In genomic region chr10:132346806-132347205, GRCh38 we compare ENCODE assay signal across 26 cellular contexts. TPM values are rescaled to one million over a fixed set of nuclear protein-coding genes. Genes with fewer than 3 reads are reported as not detected.
A peak's percentile ranks its signal among the peaks of the same experiment; 100 is the strongest.
DNase-seq lines count a peak whose midpoint lies in the region; ATAC-seq and TF ChIP-seq lines count a peak whose summit lies in the region.
"Had no signal": no experiment of that assay in that cellular context is flagged by ENCODE, and none has a peak within 500 bp of the region (broad histone marks: within the 10 kb centered on the region; RNA-seq: fewer than 3 reads in every experiment).

No MANE protein-coding gene starts in this region.

- no peaks in the 10 kb centered on the region for H4K20me1 ChIP-seq in osteoblast (ENCODE audit: insufficient read depth, low read length)

- H3K9me3 Mint-ChIP-seq in activated CD8-positive, alpha-beta T cell treated with anti-CD3 and anti-CD28 coated beads, Interleukin-2, amount 10 ng/mL, durations not matched to agents 7 days and 5 days (ENCODE audit: insufficient read depth) = no peaks in the 10 kb centered on the region
- peaks cover 4% of the 10 kb centered on the region for H3K9me3 Mint-ChIP-seq in activated CD8-positive, alpha-beta T cell treated with anti-CD3 and anti-CD28 coated beads for 36 hours
- no peaks in the 10 kb centered on the region for H3K9me3 Mint-ChIP-seq in endothelial cell (ENCODE audit: unreplicated experiment)
- H3K9me3 Mint-ChIP-seq in natural killer cell treated with Interleukin-12 subunit alpha and Interleukin-12 subunit beta and Interleukin-15 and Interleukin-18, amount 100 ng/mL, for 72 hours = no peaks in the 10 kb centered on the region

- no peak for ATAC-seq in activated CD8-positive, alpha-beta T cell treated with anti-CD3 and anti-CD28 coated beads, Interleukin-2, amount 10 ng/mL, durations not matched to agents 7 days and 5 days
- ATAC-seq in activated CD8-positive, alpha-beta T cell treated with anti-CD3 and anti-CD28 coated beads for 36 hours = no peak
- ATAC-seq in upper lobe of right lung (no peak), HG02678 (IDR thresholded peaks at IDR 0.05; ENCODE audit: unreplicated experiment) (no peak)
- no peak for ATAC-seq in natural killer cell treated with Interleukin-12 subunit alpha and Interleukin-12 subunit beta and Interleukin-15 and Interleukin-18, amount 100 ng/mL, for 72 hours
- ATAC-seq: CD8-positive, alpha-beta T cell; GM12878 had no signal

- H3K4me3 ChIP-seq in osteoblast (ENCODE audit: insufficient read depth, low read length) = no peak overlapping the region
- no peak overlapping the region for H3K4me3 ChIP-seq in upper lobe of right lung
- H3K4me3 ChIP-seq: GM12878, PC-9, SK-N-MC had no signal

- CTCF ChIA-PET in activated CD8-positive, alpha-beta T cell treated with anti-CD3 and anti-CD28 coated beads, Interleukin-2, amount 10 ng/mL, durations not matched to agents 7 days and 5 days (lab: Charles Lee) = no interaction called here
- CTCF ChIA-PET in activated CD8-positive, alpha-beta T cell treated with anti-CD3 and anti-CD28 coated beads for 36 hours (lab: Charles Lee) = no interaction called here

- H3K27ac ChIP-seq in osteoblast (ENCODE audit: low read depth, low read length) = no peak overlapping the region
- no peak overlapping the region for H3K27ac ChIP-seq in upper lobe of right lung
- H3K27ac ChIP-seq: 22Rv1, PC-9, SK-N-MC had no signal

- no peak for DNase-seq in activated CD8-positive, alpha-beta T cell treated with anti-CD3 and anti-CD28 coated beads, Interleukin-2, amount 10 ng/mL, durations not matched to agents 7 days and 5 days
- no peak for DNase-seq in activated CD8-positive, alpha-beta T cell treated with anti-CD3 and anti-CD28 coated beads for 36 hours
- DNase-seq in endothelial cell (ENCODE audit: low spot score) = no peak
- peak; percentile 58 for DNase-seq in osteoblast (ENCODE audit: insufficient read length, low spot score, missing footprints)
- peak; percentile 45 for DNase-seq in upper lobe of right lung
- DNase-seq in stimulated activated CD4-positive, alpha-beta T cell treated with anti-CD3 and anti-CD28 coated beads, Interleukin-4, amount 100 ng/mL, for 4 hours = no peak
- DNase-seq in natural killer cell treated with Interleukin-12 subunit alpha and Interleukin-12 subunit beta and Interleukin-15 and Interleukin-18, amount 100 ng/mL, for 72 hours (ENCODE audit: low spot score) = no peak
- DNase-seq: ACHN; C1 segment of cervical spinal cord; CD8-positive, alpha-beta T cell; DND-41; KG1; NCI-H1092; NCI-H1436; NCI-H187 treated with DMSO at 0.1 percent for 48 hours; NCI-H2107; NCI-H2227 treated with DMSO at 0.1 percent for 48 hours; NCI-H510A; NCI-H748 treated with DMSO at 0.1 percent for 48 hours; PC-9; RPMI8226; SHP77 treated with DMSO at 0.1 percent for 48 hours had no signal

- no peak overlapping the region for H2AFZ ChIP-seq in osteoblast (ENCODE audit: low read length)
- H2AFZ ChIP-seq: PC-9 had no signal

- peaks cover 3% of the 10 kb centered on the region for H3K36me3 Mint-ChIP-seq in activated CD8-positive, alpha-beta T cell treated with anti-CD3 and anti-CD28 coated beads, Interleukin-2, amount 10 ng/mL, durations not matched to agents 7 days and 5 days (ENCODE audit: low read depth)
- H3K36me3 Mint-ChIP-seq in activated CD8-positive, alpha-beta T cell treated with anti-CD3 and anti-CD28 coated beads for 36 hours (ENCODE audit: low read depth) = peaks cover 1% of the 10 kb centered on the region
- peaks cover 20% of the 10 kb centered on the region for H3K36me3 Mint-ChIP-seq in endothelial cell (ENCODE audit: low read depth, unreplicated experiment)
- no peaks in the 10 kb centered on the region for H3K36me3 Mint-ChIP-seq in natural killer cell treated with Interleukin-12 subunit alpha and Interleukin-12 subunit beta and Interleukin-15 and Interleukin-18, amount 100 ng/mL, for 72 hours

- no peaks in the 10 kb centered on the region for H3K4me1 Mint-ChIP-seq in activated CD8-positive, alpha-beta T cell treated with anti-CD3 and anti-CD28 coated beads, Interleukin-2, amount 10 ng/mL, durations not matched to agents 7 days and 5 days (ENCODE audit: low read depth)
- no peaks in the 10 kb centered on the region for H3K4me1 Mint-ChIP-seq in activated CD8-positive, alpha-beta T cell treated with anti-CD3 and anti-CD28 coated beads for 36 hours (ENCODE audit: low read depth)
- H3K4me1 Mint-ChIP-seq in endothelial cell (ENCODE audit: unreplicated experiment) = no peaks in the 10 kb centered on the region
- H3K4me1 Mint-ChIP-seq in natural killer cell treated with Interleukin-12 subunit alpha and Interleukin-12 subunit beta and Interleukin-15 and Interleukin-18, amount 100 ng/mL, for 72 hours (ENCODE audit: low read depth in 2 of 2) = peaks cover 0 to 2% of the 10 kb centered on the region in 2 donors

- no peak for TF ChIP-seq CTCF in activated CD8-positive, alpha-beta T cell treated with anti-CD3 and anti-CD28 coated beads for 36 hours (IDR thresholded peaks at IDR 0.05)
- TF ChIP-seq CTCF in endothelial cell (IDR thresholded peaks at IDR 0.05; ENCODE audit: unreplicated experiment) (no peak), osteoblast (IDR thresholded peaks at IDR 0.05; ENCODE audit: extremely low read depth, low read depth, low read length) (no peak), upper lobe of right lung (IDR thresholded peaks at IDR 0.05) (no peak)

- H3K79me2 ChIP-seq in osteoblast (ENCODE audit: insufficient read depth, low read length) = no peaks in the 10 kb centered on the region

- no peak overlapping the region for H3K4me2 ChIP-seq in osteoblast (ENCODE audit: insufficient read depth, low read length)
- H3K4me2 ChIP-seq: PC-9 had no signal

- POLR2A ChIA-PET in activated CD8-positive, alpha-beta T cell treated with anti-CD3 and anti-CD28 coated beads, Interleukin-2, amount 10 ng/mL, durations not matched to agents 7 days and 5 days (lab: Charles Lee) = no interaction called here
- POLR2A ChIA-PET in activated CD8-positive, alpha-beta T cell treated with anti-CD3 and anti-CD28 coated beads for 36 hours (lab: Charles Lee) = no interaction called here

- H3K9me3 ChIP-seq in osteoblast (ENCODE audit: low read depth, low read length) (no peaks in the 10 kb centered on the region), upper lobe of right lung (no peaks in the 10 kb centered on the region)

- intact Hi-C loops in activated CD8-positive, alpha-beta T cell treated with anti-CD3 and anti-CD28 coated beads for 36 hours (cut with micrococcal nuclease) = no loop called here
- intact Hi-C loops in upper lobe of right lung (cut with DNase I) = no loop called here

- peak overlapping the region; percentile 1 for H3K27ac Mint-ChIP-seq in activated CD8-positive, alpha-beta T cell treated with anti-CD3 and anti-CD28 coated beads, Interleukin-2, amount 10 ng/mL, durations not matched to agents 7 days and 5 days
- H3K27ac Mint-ChIP-seq in activated CD8-positive, alpha-beta T cell treated with anti-CD3 and anti-CD28 coated beads for 36 hours = no peak overlapping the region
- peak overlapping the region; percentile 1 for H3K27ac Mint-ChIP-seq in endothelial cell (ENCODE audit: unreplicated experiment)
- H3K27ac Mint-ChIP-seq in natural killer cell treated with Interleukin-12 subunit alpha and Interleukin-12 subunit beta and Interleukin-15 and Interleukin-18, amount 100 ng/mL, for 72 hours = no peak overlapping the region
- H3K27ac Mint-ChIP-seq: CD8-positive, alpha-beta T cell had no signal

- H3K4me3 Mint-ChIP-seq in activated CD8-positive, alpha-beta T cell treated with anti-CD3 and anti-CD28 coated beads, Interleukin-2, amount 10 ng/mL, durations not matched to agents 7 days and 5 days = no peak overlapping the region
- no peak overlapping the region for H3K4me3 Mint-ChIP-seq in activated CD8-positive, alpha-beta T cell treated with anti-CD3 and anti-CD28 coated beads for 36 hours
- H3K4me3 Mint-ChIP-seq in endothelial cell (ENCODE audit: unreplicated experiment) = no peak overlapping the region
- H3K4me3 Mint-ChIP-seq in natural killer cell treated with Interleukin-12 subunit alpha and Interleukin-12 subunit beta and Interleukin-15 and Interleukin-18, amount 100 ng/mL, for 72 hours = no peak overlapping the region
- H3K4me3 Mint-ChIP-seq: CD8-positive, alpha-beta T cell had no signal

- H3K36me3 ChIP-seq in osteoblast (ENCODE audit: insufficient read depth, low read length) (peaks cover 6% of the 10 kb centered on the region), upper lobe of right lung (peaks cover 11% of the 10 kb centered on the region)

- H3K4me1 ChIP-seq in osteoblast (ENCODE audit: insufficient read depth, low read length) (no peaks in the 10 kb centered on the region), upper lobe of right lung (no peaks in the 10 kb centered on the region)

- H3K27me3 ChIP-seq in osteoblast (ENCODE audit: insufficient read depth, low read length) = no peaks in the 10 kb centered on the region
- no peaks in the 10 kb centered on the region for H3K27me3 ChIP-seq in upper lobe of right lung

- H3K27me3 Mint-ChIP-seq in activated CD8-positive, alpha-beta T cell treated with anti-CD3 and anti-CD28 coated beads, Interleukin-2, amount 10 ng/mL, durations not matched to agents 7 days and 5 days (ENCODE audit: low read depth) = no peaks in the 10 kb centered on the region
- no peaks in the 10 kb centered on the region for H3K27me3 Mint-ChIP-seq in activated CD8-positive, alpha-beta T cell treated with anti-CD3 and anti-CD28 coated beads for 36 hours
- peaks cover 6% of the 10 kb centered on the region for H3K27me3 Mint-ChIP-seq in endothelial cell (ENCODE audit: unreplicated experiment)
- H3K27me3 Mint-ChIP-seq in natural killer cell treated with Interleukin-12 subunit alpha and Interleukin-12 subunit beta and Interleukin-15 and Interleukin-18, amount 100 ng/mL, for 72 hours = no peaks in the 10 kb centered on the region

RNA-seq across cellular contexts. Expression of gene LRRC27, which starts 14.8 kb away (rescaled TPM):
- 1 to 10 TPM; 3.3 to 3.8 TPM for total RNA-seq in activated CD8-positive, alpha-beta T cell treated with anti-CD3 and anti-CD28 coated beads, Interleukin-2, amount 10 ng/mL, durations not matched to agents 7 days and 5 days
- total RNA-seq in activated CD8-positive, alpha-beta T cell treated with anti-CD3 and anti-CD28 coated beads for 36 hours = 1 to 10 TPM; 2.7 to 3.5 TPM
- total RNA-seq in endothelial cell (ENCODE audit: unreplicated experiment) = 11.1 TPM
- 11.2 and 13.4 TPM in 2 replicates for total RNA-seq in osteoblast
- total RNA-seq in upper lobe of right lung = 6.3 TPM
- 1 to 10 TPM; 6.5 to 8.5 TPM for total RNA-seq in natural killer cell treated with Interleukin-12 subunit alpha and Interleukin-12 subunit beta and Interleukin-15 and Interleukin-18, amount 100 ng/mL, for 72 hours

RNA-seq across cellular contexts. Expression of gene STK32C, which starts 39.1 kb away (rescaled TPM):
- total RNA-seq in activated CD8-positive, alpha-beta T cell treated with anti-CD3 and anti-CD28 coated beads, Interleukin-2, amount 10 ng/mL, durations not matched to agents 7 days and 5 days = 10 to 100 TPM; 19.1 to 21.1 TPM
- 10 to 100 TPM; 29.3 to 31.4 TPM for total RNA-seq in activated CD8-positive, alpha-beta T cell treated with anti-CD3 and anti-CD28 coated beads for 36 hours
- total RNA-seq in endothelial cell (ENCODE audit: unreplicated experiment) (12.6 TPM), osteoblast (12.7 and 14.5 TPM in 2 replicates), upper lobe of right lung (13.2 TPM)
- 10 to 100 TPM; 29.2 to 34.6 TPM for total RNA-seq in natural killer cell treated with Interleukin-12 subunit alpha and Interleukin-12 subunit beta and Interleukin-15 and Interleukin-18, amount 100 ng/mL, for 72 hours

RNA-seq across cellular contexts. Expression of gene PWWP2B, which starts 50.2 kb away (rescaled TPM):
- 10 to 100 TPM; 15.0 to 15.7 TPM for total RNA-seq in activated CD8-positive, alpha-beta T cell treated with anti-CD3 and anti-CD28 coated beads, Interleukin-2, amount 10 ng/mL, durations not matched to agents 7 days and 5 days
- 1 to 10 TPM; 6.0 to 6.6 TPM for total RNA-seq in activated CD8-positive, alpha-beta T cell treated with anti-CD3 and anti-CD28 coated beads for 36 hours
- 7.6 TPM for total RNA-seq in endothelial cell (ENCODE audit: unreplicated experiment)
- total RNA-seq in osteoblast = 15.3 and 18.5 TPM in 2 replicates
- total RNA-seq in upper lobe of right lung = 26.0 TPM
- 10 to 100 TPM; 15.2 to 17.9 TPM for total RNA-seq in natural killer cell treated with Interleukin-12 subunit alpha and Interleukin-12 subunit beta and Interleukin-15 and Interleukin-18, amount 100 ng/mL, for 72 hours

Comparison
In these comparisons a context has a peak if more than half of its experiments do, and no peak if none do; other contexts are left out.
1. H3K27ac Mint-ChIP-seq: peak in activated CD8-positive, alpha-beta T cell treated with anti-CD3 and anti-CD28 coated beads, Interleukin-2, amount 10 ng/mL, durations not matched to agents 7 days and 5 days (single experiment) and endothelial cell (single experiment); none in activated CD8-positive, alpha-beta T cell treated with anti-CD3 and anti-CD28 coated beads for 36 hours (single experiment) and natural killer cell treated with Interleukin-12 subunit alpha and Interleukin-12 subunit beta and Interleukin-15 and Interleukin-18, amount 100 ng/mL, for 72 hours (0 of 2).
2. DNase-seq: peak in osteoblast (single experiment) and upper lobe of right lung (single experiment); none in activated CD8-positive, alpha-beta T cell treated with anti-CD3 and anti-CD28 coated beads, Interleukin-2, amount 10 ng/mL, durations not matched to agents 7 days and 5 days (single experiment), activated CD8-positive, alpha-beta T cell treated with anti-CD3 and anti-CD28 coated beads for 36 hours (single experiment), endothelial cell (single experiment), stimulated activated CD4-positive, alpha-beta T cell treated with anti-CD3 and anti-CD28 coated beads, Interleukin-4, amount 100 ng/mL, for 4 hours (0 of 2) and natural killer cell treated with Interleukin-12 subunit alpha and Interleukin-12 subunit beta and Interleukin-15 and Interleukin-18, amount 100 ng/mL, for 72 hours (single experiment).